ENCODE assay signal across 8 cellular contexts in genomic region chr13:114314074-114314912, GRCh38. TPM values are rescaled to one million over a fixed set of nuclear protein-coding genes. Genes with fewer than 3 reads are reported as not detected.
A peak's percentile ranks its signal among the peaks of the same experiment; 100 is the strongest.
DNase-seq lines count a peak whose midpoint lies in the region; ATAC-seq and TF ChIP-seq lines count a peak whose summit lies in the region.

Gene CHAMP1 (plus strand): TSS chr13:114314503. CDS start chr13:114323843, 9,340 bp downstream.

- peak within 1 kb of the TSS; percentile 93 for H3K4me3 ChIP-seq in suprapubic skin

- peak within 1 kb of the TSS; percentile 95 for H3K27ac ChIP-seq in suprapubic skin

- H3K4me1 ChIP-seq in suprapubic skin: peaks cover 50% of the 10 kb centered on the region

- no peak for TF ChIP-seq CTCF in GM10266 (IDR thresholded peaks at IDR 0.05; ENCODE audit: control insufficient read depth, insufficient read depth, low read depth, missing control alignments)
- TF ChIP-seq CTCF in suprapubic skin (IDR thresholded peaks at IDR 0.05): no peak

- no peaks in the 10 kb centered on the region for H3K9me3 Mint-ChIP-seq in activated naive CD4-positive, alpha-beta T cell treated with anti-CD3 and anti-CD28 coated beads, Interleukin-2, amount 50 U/mL, for 72 hours

- DNase-seq in GM10266 (ENCODE audit: extremely low spot score): peak; percentile 97
- peak; percentile 97 for DNase-seq in NCI-H1092 (lab: John Stamatoyannopoulos, UW)
- DNase-seq in SKM-1 (lab: John Stamatoyannopoulos, UW; ENCODE audit: unreplicated experiment): peak; percentile 85
- peak; percentile 94 to 97 for DNase-seq in activated naive CD4-positive, alpha-beta T cell treated with anti-CD3 and anti-CD28 coated beads, Interleukin-2, amount 50 U/mL, for 72 hours (ENCODE audit: low spot score in 2 of 2)
- peak; percentile 44 for DNase-seq in glomerular endothelial cell (ENCODE audit: extremely low read depth, low read depth, low spot score)
- peak; percentile 91 for DNase-seq in occipital lobe (lab: John Stamatoyannopoulos, UW)
- peak; percentile 96 to 97 for DNase-seq in suprapubic skin (ENCODE audit: low spot score in 2 of 2)

- peaks cover 16 to 17% of the 10 kb centered on the region in 2 donors for H3K36me3 Mint-ChIP-seq in activated naive CD4-positive, alpha-beta T cell treated with anti-CD3 and anti-CD28 coated beads, Interleukin-2, amount 50 U/mL, for 72 hours

- no peaks in the 10 kb centered on the region for H3K27me3 ChIP-seq in suprapubic skin

- peak; percentile 80 for ATAC-seq in HG02610 (IDR thresholded peaks at IDR 0.05; ENCODE audit: unreplicated experiment)
- ATAC-seq in activated naive CD4-positive, alpha-beta T cell treated with anti-CD3 and anti-CD28 coated beads, Interleukin-2, amount 50 U/mL, for 72 hours: peak; percentile 78 to 85

- no peak for TF ChIP-seq EP300 in suprapubic skin (IDR thresholded peaks at IDR 0.05)

- TF ChIP-seq POLR2A in suprapubic skin (IDR thresholded peaks at IDR 0.05): peak; percentile 23 to 85

- WGBS in suprapubic skin: 1% methylated on average over 38 of the region's 107 CpGs

- no peaks in the 10 kb centered on the region for H3K36me3 ChIP-seq in suprapubic skin

- H3K27ac Mint-ChIP-seq in activated naive CD4-positive, alpha-beta T cell treated with anti-CD3 and anti-CD28 coated beads, Interleukin-2, amount 50 U/mL, for 72 hours: peak within 1 kb of the TSS; percentile 99

- no peaks in the 10 kb centered on the region for H3K9me3 ChIP-seq in suprapubic skin

RNA-seq across cellular contexts. Expression of gene CHAMP1, which starts in this region (rescaled TPM):
- 10 to 100 TPM; 29.2 to 40.5 TPM for total RNA-seq in activated naive CD4-positive, alpha-beta T cell treated with anti-CD3 and anti-CD28 coated beads, Interleukin-2, amount 50 U/mL, for 72 hours
- total RNA-seq in glomerular endothelial cell: 19.9 and 20.0 TPM in 2 replicates
- total RNA-seq in occipital lobe: 7.8 TPM
- total RNA-seq in suprapubic skin: 10 to 100 TPM; 10.0 to 22.1 (median 15.0) TPM

Comparison
In these comparisons a context has a peak if more than half of its experiments do, and no peak if none do; other contexts are left out.
1. Peak in every context shown above with its lines: DNase-seq, ATAC-seq, H3K4me3 ChIP-seq and H3K27ac ChIP-seq.
2. DNase-seq: peak in every context shown above with its lines; median percentile 97 in GM10266; 97 in NCI-H1092; 96 in suprapubic skin; 96 in activated naive CD4-positive, alpha-beta T cell treated with anti-CD3 and anti-CD28 coated beads, Interleukin-2, amount 50 U/mL, for 72 hours; 91 in occipital lobe; 85 in SKM-1; 44 in glomerular endothelial cell.